In the genomic region with DNA sequence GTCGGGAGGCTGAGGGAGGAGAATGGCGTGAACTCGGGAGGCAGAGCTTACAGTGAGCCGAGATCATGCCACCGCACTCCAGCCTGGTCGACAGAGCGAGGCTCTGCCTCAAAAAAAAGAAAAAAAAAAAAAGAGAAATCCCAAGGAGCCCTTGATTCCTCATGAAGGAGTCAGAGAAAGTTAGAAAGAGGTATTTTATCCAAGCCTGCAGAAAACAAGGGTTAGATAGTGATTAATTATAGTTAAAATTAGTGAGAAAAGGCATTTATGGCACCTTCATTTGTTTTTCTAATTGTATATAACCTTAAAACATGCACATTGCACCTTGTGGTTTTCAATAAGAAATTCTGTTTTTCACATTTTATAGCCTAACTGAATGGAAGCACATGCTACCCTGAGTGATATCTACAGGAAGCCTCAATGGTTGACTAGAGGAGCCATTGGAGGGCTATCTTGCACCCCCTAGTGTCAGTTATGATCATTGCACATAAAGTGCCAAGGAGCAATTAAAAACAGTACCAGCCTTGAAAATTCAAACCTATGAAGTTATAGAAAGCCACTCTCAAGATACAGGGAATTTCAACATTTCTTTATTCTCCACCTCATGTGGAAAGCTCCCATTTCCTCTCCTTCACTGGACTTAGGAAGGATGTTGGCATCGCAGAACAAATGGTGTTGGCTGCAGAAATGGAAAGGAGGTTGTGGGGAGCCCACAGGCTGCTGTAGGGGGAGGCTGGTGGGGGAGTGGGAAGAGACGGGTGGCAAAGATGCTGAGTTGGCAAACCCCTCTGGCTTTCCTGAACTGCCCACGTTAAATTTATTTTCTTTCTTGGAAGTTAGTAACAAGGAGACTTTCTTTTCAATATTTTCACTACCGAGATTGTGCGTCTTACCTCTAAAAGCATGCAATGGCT, we compare ENCODE assay signal across 8 cellular contexts. TPM values are rescaled to one million over a fixed set of nuclear protein-coding genes. Genes with fewer than 3 reads are reported as not detected.
DNase-seq lines count a peak whose midpoint lies in the region; ATAC-seq and TF ChIP-seq lines count a peak whose summit lies in the region.

No MANE protein-coding gene starts in this region.

- H3K4me3 ChIP-seq in BE2C (ENCODE audit: low read depth, low read length) (no peak overlapping the region), adipocyte (ENCODE audit: low read length) (no peak overlapping the region), right atrium auricular region (no peak overlapping the region), skeletal muscle satellite cell (ENCODE audit: low read length) (no peak overlapping the region)

- H3K36me3 ChIP-seq in BE2C (no peaks in the 10 kb centered on the region), adipocyte (ENCODE audit: control insufficient read depth, insufficient read depth, low read length, severe bottlenecking) (no peaks in the 10 kb centered on the region), right atrium auricular region (no peaks in the 10 kb centered on the region), skeletal muscle satellite cell (ENCODE audit: insufficient read depth, low read length) (no peaks in the 10 kb centered on the region)

- peak; percentile 88 for TF ChIP-seq CTCF in BE2C (IDR thresholded peaks at IDR 0.05; ENCODE audit: low read depth, low read length)
- peak; percentile 70 to 81 for TF ChIP-seq CTCF in right atrium auricular region (IDR thresholded peaks at IDR 0.05)

- H3K27me3 ChIP-seq in BE2C = no peaks in the 10 kb centered on the region
- no peaks in the 10 kb centered on the region for H3K27me3 ChIP-seq in adipocyte (replicated peaks; ENCODE audit: control insufficient read depth, insufficient read depth, low read length)
- no peaks in the 10 kb centered on the region for H3K27me3 ChIP-seq in right atrium auricular region
- H3K27me3 ChIP-seq in skeletal muscle satellite cell (ENCODE audit: control insufficient read depth, insufficient read depth, low read length) = peaks cover 5% of the 10 kb centered on the region

- no peak overlapping the region for H3K4me2 ChIP-seq in skeletal muscle satellite cell (ENCODE audit: low read length)

- peak; percentile 48 for ATAC-seq in GM18909 (IDR thresholded peaks at IDR 0.05; ENCODE audit: poor library complexity, unreplicated experiment)
- ATAC-seq in HG03378 (IDR thresholded peaks at IDR 0.05; ENCODE audit: unreplicated experiment) = no peak

- H3K27ac ChIP-seq in right atrium auricular region = peak overlapping the region in 1 of 2 donors; percentile 55

- H3K9ac ChIP-seq in adipocyte (ENCODE audit: low read length) = peak overlapping the region; percentile 70
- H3K9ac ChIP-seq in skeletal muscle satellite cell (ENCODE audit: low read depth, low read length) = peak overlapping the region; percentile 16

- H3K9me3 ChIP-seq in BE2C = no peaks in the 10 kb centered on the region
- no peaks in the 10 kb centered on the region for H3K9me3 ChIP-seq in adipocyte (ENCODE audit: control insufficient read depth, low read length)
- H3K9me3 ChIP-seq in right atrium auricular region = no peaks in the 10 kb centered on the region
- no peaks in the 10 kb centered on the region for H3K9me3 ChIP-seq in skeletal muscle satellite cell (replicated peaks; ENCODE audit: low read length)

- H3K4me1 ChIP-seq in BE2C = peaks cover 8% of the 10 kb centered on the region; the same call in 1 of the 2 replicates
- peaks cover 17% of the 10 kb centered on the region for H3K4me1 ChIP-seq in adipocyte (ENCODE audit: control insufficient read depth, insufficient read depth, low read length)
- peaks cover 0 to 17% of the 10 kb centered on the region in 2 donors for H3K4me1 ChIP-seq in right atrium auricular region
- peaks cover 17% of the 10 kb centered on the region for H3K4me1 ChIP-seq in skeletal muscle satellite cell (ENCODE audit: control insufficient read depth, insufficient read depth, low read length)

- peak; percentile 43 for DNase-seq in BE2C
- peak; percentile 63 for DNase-seq in OCI-M1 (lab: John Stamatoyannopoulos, UW)
- DNase-seq in adipocyte (ENCODE audit: low read depth) = peak; percentile 69
- peak; percentile 58 for DNase-seq in right atrium auricular region (ENCODE audit: low spot score)
- DNase-seq in NCI-H1930 (lab: John Stamatoyannopoulos, UW) = no peak

RNA-seq across cellular contexts. Expression of gene ITGA11, which starts 48.5 kb away (rescaled TPM):
- 3.9 TPM for polyA plus RNA-seq in BE2C (2012; ENCODE audit: insufficient read depth, insufficient read length, low read depth)
- 10 to 100 TPM; 12.6 to 35.4 TPM for total RNA-seq in right atrium auricular region
- 0.51 and 4.2 TPM in 2 replicates for total RNA-seq in skeletal muscle satellite cell (2012; rRNA removed)

Comparison
In these comparisons a context has a peak if more than half of its experiments do, and no peak if none do; other contexts are left out.
1. DNase-seq: peak in BE2C (single experiment), OCI-M1 (single experiment), adipocyte (single experiment) and right atrium auricular region (single experiment); none in NCI-H1930 (0 of 2).